Comparison of ENCODE assay signal across 12 cellular contexts in the genomic region with DNA sequence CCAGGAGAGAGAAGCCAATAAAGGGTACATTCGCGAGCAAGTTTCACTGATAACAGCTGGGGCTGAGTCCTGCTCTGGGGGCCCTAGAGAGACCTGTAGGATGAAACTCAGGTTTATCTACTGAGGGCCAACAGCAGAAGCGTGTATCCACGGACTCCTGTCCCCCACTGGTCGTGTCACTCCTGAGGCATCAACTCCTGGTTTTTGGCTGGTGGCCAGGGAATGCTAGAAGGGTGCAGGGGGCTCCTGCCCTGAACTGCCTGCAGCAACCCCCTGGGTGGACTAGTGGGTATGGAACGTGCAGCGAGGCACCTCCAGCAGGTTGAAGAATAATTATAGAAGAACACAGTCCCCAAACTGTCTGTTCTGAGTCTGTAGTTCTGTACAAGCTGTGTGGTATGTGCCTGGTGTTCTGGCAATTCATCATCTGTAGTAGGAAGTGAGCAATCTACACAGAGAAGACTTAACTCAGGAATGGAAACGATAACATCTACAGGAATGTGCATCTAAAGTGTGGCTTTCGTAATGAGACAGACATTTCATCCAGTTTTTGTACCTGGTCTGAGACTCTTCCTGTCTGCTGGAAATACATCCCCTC.
DNase-seq lines count a peak whose midpoint lies in the region; ATAC-seq, FAIRE-seq and TF ChIP-seq lines count a peak whose summit lies in the region.
"Had no signal": no experiment of that assay in that cellular context is flagged by ENCODE, and none has a peak within 500 bp of the region (broad histone marks: within the 10 kb centered on the region; RNA-seq: fewer than 3 reads in every experiment).

No MANE protein-coding gene starts in this region.

- ATAC-seq in SK-N-SH treated with all-trans-retinoic acid at 6 μM for 48 hours, result peak; percentile 88

- no peak for TF ChIP-seq CTCF in fibroblast of villous mesenchyme (IDR thresholded peaks at IDR 0.05; ENCODE audit: insufficient read depth, low read depth, low read length)

- H3K4me3 ChIP-seq in fibroblast of villous mesenchyme (ENCODE audit: low read depth, low read length), result no peak overlapping the region
- H3K4me3 ChIP-seq: right atrium auricular region had no signal

- peak; percentile 12 for DNase-seq in stimulated activated CD4-positive, alpha-beta T cell treated with anti-CD3 and anti-CD28 coated beads, Interleukin-15, amount 100 ng/mL, for 24 hours
- DNase-seq in stimulated activated CD4-positive, alpha-beta T cell treated with anti-CD3 and anti-CD28 coated beads, Interleukin-4, amount 100 ng/mL, for 1 hour, result no peak
- peak; percentile 82 for DNase-seq in fibroblast of villous mesenchyme (ENCODE audit: low read depth)
- DNase-seq in urothelium cell line (ENCODE audit: low spot score), result peak; percentile 56
- no peak for DNase-seq in SKM-1 treated with dmso at 0.1 percent for 144 hours (lab: John Stamatoyannopoulos, UW; ENCODE audit: unreplicated experiment)
- DNase-seq in GOT3 (lab: John Stamatoyannopoulos, UW), result no peak
- DNase-seq in activated CD4-positive, CD25-positive, alpha-beta regulatory T cell (lab: John Stamatoyannopoulos, UW), result no peak
- DNase-seq: KG1, NCI-H510A, T-helper 2 cell had no signal

- FAIRE-seq in urothelium cell line (lab: Jason Lieb, UNC), result no peak

TF ChIP-seq in SK-N-SH treated with all-trans-retinoic acid at 6 μM for 48 hours, 23 proteins besides CTCF, POLR2A, EP300 and RAD21:
- TF ChIP-seq ISL1 (CRISPR knock-in tag; IDR thresholded peaks at IDR 0.05), result peak; percentile 96
- TF ChIP-seq PPARA (CRISPR knock-in tag; IDR thresholded peaks at IDR 0.05; ENCODE audit: borderline replicate concordance), result no peak
- peak; percentile 64; the same call in 1 of the 2 replicates for TF ChIP-seq CSDC2 (CRISPR knock-in tag; IDR thresholded peaks at IDR 0.05)
- TF ChIP-seq GLIS3 (CRISPR knock-in tag; IDR thresholded peaks at IDR 0.05), result peak; percentile 88; the same call in 1 of the 2 replicates
- TF ChIP-seq ZFP3 (CRISPR knock-in tag; IDR thresholded peaks at IDR 0.05), result no peak
- peak; percentile 77 for TF ChIP-seq TSHZ2 (CRISPR knock-in tag; IDR thresholded peaks at IDR 0.05)
- TF ChIP-seq CREB5 (CRISPR knock-in tag; IDR thresholded peaks at IDR 0.05; ENCODE audit: low read depth), result peak; percentile 82

Comparison
In these comparisons a context has a peak if more than half of its experiments do, and no peak if none do; other contexts are left out.
1. DNase-seq: peak in stimulated activated CD4-positive, alpha-beta T cell treated with anti-CD3 and anti-CD28 coated beads, Interleukin-15, amount 100 ng/mL, for 24 hours (single experiment), fibroblast of villous mesenchyme (single experiment) and urothelium cell line (single experiment); none in stimulated activated CD4-positive, alpha-beta T cell treated with anti-CD3 and anti-CD28 coated beads, Interleukin-4, amount 100 ng/mL, for 1 hour (single experiment), SKM-1 treated with dmso at 0.1 percent for 144 hours (single experiment), GOT3 (single experiment) and activated CD4-positive, CD25-positive, alpha-beta regulatory T cell (0 of 4).